In the genomic region with DNA sequence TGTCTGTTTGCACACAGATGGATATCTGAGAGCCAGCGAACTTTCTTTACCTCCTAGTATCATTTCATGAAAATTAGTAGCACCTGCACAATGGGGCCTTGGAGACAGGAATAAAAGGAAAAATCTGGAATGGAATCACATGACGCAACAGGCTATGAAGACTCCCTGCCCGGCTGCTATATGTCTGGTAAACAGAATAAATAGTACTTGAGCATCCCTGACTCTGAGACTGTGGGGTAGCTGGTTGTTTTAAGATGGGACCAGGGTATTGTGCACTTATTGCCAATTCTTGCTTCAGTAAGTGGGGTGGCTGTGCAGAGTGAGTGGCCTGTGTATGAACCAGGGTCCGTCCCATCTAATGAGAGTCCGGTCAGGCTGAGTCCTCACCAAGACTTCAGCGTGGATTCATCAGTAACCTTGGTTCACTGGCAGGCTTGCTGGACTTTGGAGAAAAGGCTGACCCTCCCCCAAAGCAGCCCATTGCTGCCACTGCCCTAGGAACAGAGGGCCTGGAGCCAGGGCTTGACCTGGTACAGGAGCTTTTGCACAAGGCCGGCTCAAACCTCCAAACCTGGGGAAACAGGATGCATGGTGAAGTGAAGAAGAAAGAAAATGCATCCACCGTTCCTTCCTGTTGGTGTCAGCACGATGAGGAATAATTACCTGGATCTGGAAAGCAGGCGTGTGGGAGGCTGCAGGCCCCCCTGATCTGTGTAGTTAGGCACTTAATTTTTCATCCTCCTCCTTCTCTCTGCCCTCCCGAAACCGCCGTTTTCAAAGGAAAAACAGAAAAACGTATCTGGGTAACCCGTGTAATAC, we compare ENCODE assay signal across 1 cellular context.
TF ChIP-seq lines count a peak whose summit lies in the region.

No MANE protein-coding gene starts in this region.

TF ChIP-seq in K562, 482 proteins besides CTCF, POLR2A, EP300 and RAD21 (continued from another document):
- TF ChIP-seq, protein P1, sequence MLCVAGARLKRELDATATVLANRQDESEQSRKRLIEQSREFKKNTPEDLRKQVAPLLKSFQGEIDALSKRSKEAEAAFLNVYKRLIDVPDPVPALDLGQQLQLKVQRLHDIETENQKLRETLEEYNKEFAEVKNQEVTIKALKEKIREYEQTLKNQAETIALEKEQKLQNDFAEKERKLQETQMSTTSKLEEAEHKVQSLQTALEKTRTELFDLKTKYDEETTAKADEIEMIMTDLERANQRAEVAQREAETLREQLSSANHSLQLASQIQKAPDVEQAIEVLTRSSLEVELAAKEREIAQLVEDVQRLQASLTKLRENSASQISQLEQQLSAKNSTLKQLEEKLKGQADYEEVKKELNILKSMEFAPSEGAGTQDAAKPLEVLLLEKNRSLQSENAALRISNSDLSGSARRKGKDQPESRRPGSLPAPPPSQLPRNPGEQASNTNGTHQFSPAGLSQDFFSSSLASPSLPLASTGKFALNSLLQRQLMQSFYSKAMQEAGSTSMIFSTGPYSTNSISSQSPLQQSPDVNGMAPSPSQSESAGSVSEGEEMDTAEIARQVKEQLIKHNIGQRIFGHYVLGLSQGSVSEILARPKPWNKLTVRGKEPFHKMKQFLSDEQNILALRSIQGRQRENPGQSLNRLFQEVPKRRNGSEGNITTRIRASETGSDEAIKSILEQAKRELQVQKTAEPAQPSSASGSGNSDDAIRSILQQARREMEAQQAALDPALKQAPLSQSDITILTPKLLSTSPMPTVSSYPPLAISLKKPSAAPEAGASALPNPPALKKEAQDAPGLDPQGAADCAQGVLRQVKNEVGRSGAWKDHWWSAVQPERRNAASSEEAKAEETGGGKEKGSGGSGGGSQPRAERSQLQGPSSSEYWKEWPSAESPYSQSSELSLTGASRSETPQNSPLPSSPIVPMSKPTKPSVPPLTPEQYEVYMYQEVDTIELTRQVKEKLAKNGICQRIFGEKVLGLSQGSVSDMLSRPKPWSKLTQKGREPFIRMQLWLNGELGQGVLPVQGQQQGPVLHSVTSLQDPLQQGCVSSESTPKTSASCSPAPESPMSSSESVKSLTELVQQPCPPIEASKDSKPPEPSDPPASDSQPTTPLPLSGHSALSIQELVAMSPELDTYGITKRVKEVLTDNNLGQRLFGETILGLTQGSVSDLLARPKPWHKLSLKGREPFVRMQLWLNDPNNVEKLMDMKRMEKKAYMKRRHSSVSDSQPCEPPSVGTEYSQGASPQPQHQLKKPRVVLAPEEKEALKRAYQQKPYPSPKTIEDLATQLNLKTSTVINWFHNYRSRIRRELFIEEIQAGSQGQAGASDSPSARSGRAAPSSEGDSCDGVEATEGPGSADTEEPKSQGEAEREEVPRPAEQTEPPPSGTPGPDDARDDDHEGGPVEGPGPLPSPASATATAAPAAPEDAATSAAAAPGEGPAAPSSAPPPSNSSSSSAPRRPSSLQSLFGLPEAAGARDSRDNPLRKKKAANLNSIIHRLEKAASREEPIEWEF (CRISPR knock-in tag; IDR thresholded peaks at IDR 0.05), result no peak
- TF ChIP-seq CEBPG (CRISPR knock-in tag; IDR thresholded peaks at IDR 0.05) (peak; percentile 65; the same call in 1 of the 2 replicates), CEBPG (tag; conservative IDR thresholded peaks at IDR 0.05 in 1 of 2, IDR thresholded peaks at IDR 0.05 in 1 of 2) (peak in 1 of 2 experiments; percentile 74; a peak in 2 of 4 replicates), ZZZ3 (IDR thresholded peaks at IDR 0.05) (no peak), E2F3 (CRISPR knock-in tag; IDR thresholded peaks at IDR 0.05) (0 out of 2 replicates have a peak, but pooled peaks have one; percentile 20), CHD1 (IDR thresholded peaks at IDR 0.05; ENCODE audit: low read length) (peak; percentile 31)
TF ChIP-seq in K562: peak in this region for 28.
